21 cellular contexts compared by ENCODE assay signal in genomic region chr14:102203382-102203781, GRCh38.
DNase-seq lines count a peak whose midpoint lies in the region; ATAC-seq and TF ChIP-seq lines count a peak whose summit lies in the region.
"Had no signal": no experiment of that assay in that cellular context is flagged by ENCODE, and none has a peak within 500 bp of the region (broad histone marks: within the 10 kb centered on the region; RNA-seq: fewer than 3 reads in every experiment).

No MANE protein-coding gene starts in this region.

- peak overlapping the region; percentile 12 for H3K9ac ChIP-seq in iPS-15b (ENCODE audit: low read depth, low read length)

- WGBS in adrenal gland, 4 donors: 30 to 49% (median 48%) methylated on average over 6 of the region's 6 CpGs

- no peak for TF ChIP-seq CTCF in adrenal gland (IDR thresholded peaks at IDR 0.05)

- H3K4me3 ChIP-seq in adrenal gland (no peak overlapping the region), iPS-15b (ENCODE audit: low read depth, low read length) (no peak overlapping the region)
- H3K4me3 ChIP-seq: GM12878, Peyer's patch, SK-N-MC had no signal

- TF ChIP-seq POLR2A in adrenal gland (IDR thresholded peaks at IDR 0.05): no peak

- ATAC-seq in HG02571 (IDR thresholded peaks at IDR 0.05; ENCODE audit: unreplicated experiment): no peak

- H3K36me3 ChIP-seq in adrenal gland (replicated peaks in 1 of 2) (peaks cover 0 to 25% of the 10 kb centered on the region in 2 donors), iPS-15b (ENCODE audit: control insufficient read depth, insufficient read depth, low read length) (peaks cover 6% of the 10 kb centered on the region)

- H3K27me3 ChIP-seq in adrenal gland: no peaks in the 10 kb centered on the region
- H3K27me3 ChIP-seq in iPS-15b (ENCODE audit: control insufficient read depth, insufficient read depth, low read length): no peaks in the 10 kb centered on the region
- H3K27me3 ChIP-seq: Peyer's patch had no signal

- H3K4me1 ChIP-seq in adrenal gland (replicated peaks in 1 of 2) (peaks cover 17 to 26% of the 10 kb centered on the region in 2 donors), iPS-15b (ENCODE audit: control insufficient read depth, insufficient read depth, low read length) (no peaks in the 10 kb centered on the region)
- H3K4me1 ChIP-seq: Peyer's patch had no signal

- intact Hi-C loops in adrenal gland (cut with DNase I): loop anchor here in 1 of 2 donors (10.0 kb wide), 1 partner anchor 49 kb away; no protein-coding TSS in a partner anchor

- DNase-seq in NCI-H524 (lab: John Stamatoyannopoulos, UW) (peak; percentile 8 to 30), NCI-H524 treated with DMSO at 0.1 percent for 48 hours (lab: John Stamatoyannopoulos, UW) (no peak), adrenal gland (peak in 4 of 7 donors; percentile 40 to 59 (median 43)), superior temporal gyrus (ENCODE audit: extremely low spot score) (peak; percentile 41), NCI-H526 treated with DMSO at 0.1 percent for 48 hours (lab: John Stamatoyannopoulos, UW) (no peak), AG08396 (ENCODE audit: low spot score) (no peak)
- DNase-seq: 8988T, GDM1, GOT3, Kasumi-1, MM.1S, NCI-H1105, NCI-H1694, NCI-H2107, NCI-H345, Right ventricle myocardium superior had no signal

- H3K9me3 ChIP-seq in adrenal gland (replicated peaks in 1 of 3) (no peaks in the 10 kb centered on the region), iPS-15b (ENCODE audit: control insufficient read depth, insufficient read depth, low read length) (no peaks in the 10 kb centered on the region)
- H3K9me3 ChIP-seq: Peyer's patch had no signal

- H3K27ac ChIP-seq in adrenal gland: peak overlapping the region in 2 of 5 donors; percentile 10 to 25
- H3K27ac ChIP-seq: Peyer's patch, SK-N-MC had no signal

Comparison
In these comparisons a context has a peak if more than half of its experiments do, and no peak if none do; other contexts are left out.
1. DNase-seq: peak in NCI-H524 (2 of 2), adrenal gland (4 of 7) and superior temporal gyrus (single experiment); none in NCI-H524 treated with DMSO at 0.1 percent for 48 hours (single experiment), NCI-H526 treated with DMSO at 0.1 percent for 48 hours (single experiment) and AG08396 (single experiment).